Comparison of ENCODE assay signal across 25 cellular contexts in genomic region chr13:107459430-107459829, GRCh38.
DNase-seq lines count a peak whose midpoint lies in the region; FAIRE-seq and TF ChIP-seq lines count a peak whose summit lies in the region.
"Had no signal": no experiment of that assay in that cellular context is flagged by ENCODE, and none has a peak within 500 bp of the region (broad histone marks: within the 10 kb centered on the region; RNA-seq: fewer than 3 reads in every experiment).

No MANE protein-coding gene starts in this region.

- H3K4me1 ChIP-seq in mesenchymal stem cell (ENCODE audit: control insufficient read depth, insufficient read depth, low read depth, low read length) (peaks cover 7% of the 10 kb centered on the region), esophagus squamous epithelium (no peaks in the 10 kb centered on the region)
- H3K4me1 ChIP-seq: left lung had no signal

- no peak overlapping the region for H4K8ac ChIP-seq in mesenchymal stem cell (ENCODE audit: low read length)

- peak; percentile 37 for FAIRE-seq in endometrium (lab: Jason Lieb, UNC)
- FAIRE-seq: A204.1, G401.6, HepG2 had no signal

- H3K36me3 ChIP-seq in mesenchymal stem cell (ENCODE audit: control insufficient read depth in 1 of 2, insufficient read depth in 2 of 2, low read depth in 1 of 2, low read length in 2 of 2) (no peaks in the 10 kb centered on the region), esophagus squamous epithelium (no peaks in the 10 kb centered on the region)
- H3K36me3 ChIP-seq: left lung, stomach, tibial nerve had no signal

- H3K27ac ChIP-seq in mesenchymal stem cell (ENCODE audit: low read length, poor library complexity, severe bottlenecking) (peak overlapping the region; percentile 69), esophagus squamous epithelium (no peak overlapping the region)
- H3K27ac ChIP-seq: left lung, stomach, tibial nerve, VCaP had no signal

- H3K4ac ChIP-seq in mesenchymal stem cell (ENCODE audit: low read depth in 1 of 2, low read length in 2 of 2) = no peak overlapping the region

- H2BK15ac ChIP-seq in mesenchymal stem cell (ENCODE audit: low read depth, poor library complexity, severe bottlenecking) = no peak overlapping the region

- H3K27ac Mint-ChIP-seq in immature natural killer cell = no peak overlapping the region
- H3K27ac Mint-ChIP-seq in glutamatergic neuron (ENCODE audit: unreplicated experiment) = no peak overlapping the region
- H3K27ac Mint-ChIP-seq: activated naive CD8-positive, alpha-beta T cell treated with anti-CD3 and anti-CD28 coated beads, Interleukin-2, amount 50 U/mL, for 24 hours; B cell had no signal

- H3K4me1 Mint-ChIP-seq in immature natural killer cell = peaks cover 0 to 7% of the 10 kb centered on the region in 2 donors
- H3K4me1 Mint-ChIP-seq in glutamatergic neuron (ENCODE audit: low read depth, unreplicated experiment) = peaks cover 2% of the 10 kb centered on the region
- H3K4me1 Mint-ChIP-seq: activated naive CD8-positive, alpha-beta T cell treated with anti-CD3 and anti-CD28 coated beads, Interleukin-2, amount 50 U/mL, for 24 hours; B cell had no signal

- H3K36me3 Mint-ChIP-seq in immature natural killer cell (no peaks in the 10 kb centered on the region), glutamatergic neuron (ENCODE audit: unreplicated experiment) (no peaks in the 10 kb centered on the region)

- H3K4me3 ChIP-seq in AG09309 (ENCODE audit: control insufficient read depth, low read depth, low read length) (no peak overlapping the region), mesenchymal stem cell (ENCODE audit: insufficient read depth in 1 of 2, low read depth in 1 of 2, low read length in 2 of 2) (no peak overlapping the region), esophagus squamous epithelium (no peak overlapping the region)
- H3K4me3 ChIP-seq: left lung, stomach, tibial nerve had no signal

- TF ChIP-seq CTCF in AG09309 (IDR thresholded peaks at IDR 0.05; ENCODE audit: control insufficient read depth, insufficient read depth, low read depth, low read length, missing control alignments) = no peak
- TF ChIP-seq CTCF in esophagus squamous epithelium (IDR thresholded peaks at IDR 0.05) = no peak
- no peak for TF ChIP-seq CTCF in glutamatergic neuron (IDR thresholded peaks at IDR 0.05; ENCODE audit: partially characterized antibody, unreplicated experiment)

- H3K9me3 Mint-ChIP-seq in immature natural killer cell (peaks cover 2 to 12% (median 9%) of the 10 kb centered on the region in 6 donors), glutamatergic neuron (ENCODE audit: unreplicated experiment) (no peaks in the 10 kb centered on the region)

- H3K27me3 ChIP-seq in mesenchymal stem cell (ENCODE audit: control insufficient read depth in 1 of 2, insufficient read depth in 1 of 2, low read length in 2 of 2) = no peaks in the 10 kb centered on the region
- no peaks in the 10 kb centered on the region for H3K27me3 ChIP-seq in esophagus squamous epithelium
- H3K27me3 ChIP-seq: left lung, stomach, tibial nerve had no signal

- 67% methylated on average over 1 of the region's 3 CpGs for WGBS in mesenchymal stem cell
- 60 to 64% methylated on average over 3 of the region's 3 CpGs for WGBS in esophagus squamous epithelium, 2 donors

- H2AFZ ChIP-seq in mesenchymal stem cell (ENCODE audit: low read depth, low read length) = no peak overlapping the region

- peak overlapping the region in 1 of 2 experiments; percentile 80 for H3K18ac ChIP-seq in mesenchymal stem cell (ENCODE audit: low read depth in 1 of 2, low read length in 2 of 2)

- no peak overlapping the region for H2BK120ac ChIP-seq in mesenchymal stem cell (ENCODE audit: low read depth, low read length)

- peaks cover 15% of the 10 kb centered on the region for H3K79me1 ChIP-seq in mesenchymal stem cell (replicated peaks; ENCODE audit: low read length, poor library complexity, severe bottlenecking)

- no peak overlapping the region for H3K4me3 Mint-ChIP-seq in immature natural killer cell
- no peak overlapping the region for H3K4me3 Mint-ChIP-seq in glutamatergic neuron (ENCODE audit: unreplicated experiment)
- H3K4me3 Mint-ChIP-seq: activated naive CD8-positive, alpha-beta T cell treated with anti-CD3 and anti-CD28 coated beads, Interleukin-2, amount 50 U/mL, for 24 hours; B cell had no signal

- intact Hi-C loops in esophagus squamous epithelium (cut with DNase I) = no loop called here

- TF ChIP-seq POLR2A in esophagus squamous epithelium (IDR thresholded peaks at IDR 0.05) = no peak

- H2AK5ac ChIP-seq in mesenchymal stem cell (ENCODE audit: low read length, severe bottlenecking) = peak overlapping the region; percentile 11

- H3K23ac ChIP-seq in mesenchymal stem cell (ENCODE audit: low read length in 2 of 2) = no peak overlapping the region

- DNase-seq in AG09309 (ENCODE audit: low read depth) (peak; percentile 64), amniotic epithelial cell (ENCODE audit: low read depth) (peak; percentile 95), mesenchymal stem cell (peak; percentile 66), esophagus squamous epithelium (lab: John Stamatoyannopoulos, UW) (no peak), immature natural killer cell (no peak), DMS153 (lab: John Stamatoyannopoulos, UW) (no peak), glutamatergic neuron (no peak)
- DNase-seq: activated CD4-positive, alpha-beta T cell treated with anti-CD3 and anti-CD28 coated beads for 48 hours; activated naive CD8-positive, alpha-beta T cell treated with anti-CD3 and anti-CD28 coated beads, Interleukin-2, amount 50 U/mL, for 24 hours; activated T-cell treated with anti-CD3 and anti-CD28 coated beads, Interleukin-2, amount 50 U/mL, for 48 hours; DMS53; foreskin fibroblast; NCI-H510A; nucleus accumbens; OCI-M1; stimulated activated CD8-positive, alpha-beta memory T cell treated with anti-CD3 and anti-CD28 coated beads, Interleukin-4, amount 100 ng/mL, for 48 hours; stomach had no signal

- H2BK12ac ChIP-seq in mesenchymal stem cell (ENCODE audit: low read length in 2 of 2) = peak overlapping the region in 1 of 2 experiments; percentile 89

- H3K9me3 ChIP-seq in mesenchymal stem cell (ENCODE audit: control insufficient read depth, low read length) = no peaks in the 10 kb centered on the region
- peaks cover 0 to 4% (median 0%) of the 10 kb centered on the region in 3 donors for H3K9me3 ChIP-seq in esophagus squamous epithelium
- H3K9me3 ChIP-seq: left lung, tibial nerve had no signal

- H4K91ac ChIP-seq in mesenchymal stem cell (ENCODE audit: low read length) = no peak overlapping the region

- H3K4me2 ChIP-seq in mesenchymal stem cell (ENCODE audit: low read length, poor library complexity, severe bottlenecking) = no peak overlapping the region

- H3K14ac ChIP-seq in mesenchymal stem cell (ENCODE audit: low read length in 2 of 2) = no peak overlapping the region

- no peak overlapping the region for H3K9ac ChIP-seq in mesenchymal stem cell (ENCODE audit: low read length)

- H2BK5ac ChIP-seq in mesenchymal stem cell (ENCODE audit: low read depth, low read length, poor library complexity, severe bottlenecking) = no peak overlapping the region

- peaks cover 0 to 2% (median 0%) of the 10 kb centered on the region in 3 donors for H3K27me3 Mint-ChIP-seq in immature natural killer cell (ENCODE audit: low read depth in 3 of 3)
- H3K27me3 Mint-ChIP-seq in glutamatergic neuron (ENCODE audit: unreplicated experiment) = no peaks in the 10 kb centered on the region
- H3K27me3 Mint-ChIP-seq: activated naive CD8-positive, alpha-beta T cell treated with anti-CD3 and anti-CD28 coated beads, Interleukin-2, amount 50 U/mL, for 24 hours; B cell had no signal

Comparison
In these comparisons a context has a peak if more than half of its experiments do, and no peak if none do; other contexts are left out.
1. DNase-seq: peak in AG09309 (single experiment), amniotic epithelial cell (single experiment) and mesenchymal stem cell (single experiment); none in esophagus squamous epithelium (single experiment), immature natural killer cell (0 of 3), DMS153 (single experiment) and glutamatergic neuron (single experiment).